ENCODE assay signal across 29 cellular contexts in genomic region chrX:131874300-131874699, GRCh38.
"Had no signal": no experiment of that assay in that cellular context is flagged by ENCODE, and none has a peak within 500 bp of the region (broad histone marks: within the 10 kb centered on the region; RNA-seq: fewer than 3 reads in every experiment).

No MANE protein-coding gene starts in this region.

- DNase-seq: naive thymus-derived CD8-positive, alpha-beta T cell; nephron progenitor cell; nucleus accumbens; pancreas; psoas muscle; right cardiac atrium; right lobe of liver; sigmoid colon; small intestine; stimulated activated CD4-positive, alpha-beta T cell treated with anti-CD3 and anti-CD28 coated beads, Interleukin-15, amount 100 ng/mL, for 24 hours; stimulated activated CD4-positive, alpha-beta T cell treated with anti-CD3 and anti-CD28 coated beads, Interleukin-2, amount 100 ng/mL, for 24 hours; stimulated activated CD4-positive, alpha-beta T cell treated with anti-CD3 and anti-CD28 coated beads, Interleukin-2, amount 100 ng/mL, for 48 hours; stimulated activated CD4-positive, alpha-beta T cell treated with anti-CD3 and anti-CD28 coated beads, Interleukin-4, amount 100 ng/mL, for 24 hours; stimulated activated naive B cell treated with anti-CD40 and anti-IgM and Interleukin-4, amounts not matched to agents 10 μg/mL and 1 μg/mL and 100 μg/mL, for 72 hours; stimulated activated naive CD8-positive, alpha-beta T cell treated with anti-CD3 and anti-CD28 coated beads, Interleukin-15, amount 100 ng/mL, for 72 hours; stimulated activated naive CD8-positive, alpha-beta T cell treated with anti-CD3 and anti-CD28 coated beads, Interleukin-15, Interleukin-2, amounts not matched to agents 100 U/mL and 50 U/mL, for 24 hours; substantia nigra; testis; tibial artery; transverse colon; upper lobe of right lung; uterus had no signal

- H3K36me3 Mint-ChIP-seq: naive thymus-derived CD8-positive, alpha-beta T cell; natural killer cell treated with Interleukin-12 subunit alpha and Interleukin-12 subunit beta and Interleukin-15 and Interleukin-18, amount 100 ng/mL, for 72 hours; stimulated activated effector memory CD8-positive, alpha-beta T cell treated with anti-CD3 and anti-CD28 coated beads, Interleukin-12 subunit alpha, Interleukin-12 subunit beta, amount 100 ng/mL, for 72 hours; stimulated activated naive B cell treated with anti-CD40 and anti-IgM and Interleukin-4, amounts not matched to agents 10 μg/mL and 1 μg/mL and 100 μg/mL, for 72 hours; type B pancreatic cell had no signal

- H3K9me3 ChIP-seq: neutrophil, pancreas, psoas muscle, right lobe of liver, sigmoid colon, suprapubic skin, testis, tibial artery, transverse colon, upper lobe of right lung, uterus had no signal

- H3K9me3 Mint-ChIP-seq: naive thymus-derived CD8-positive, alpha-beta T cell; natural killer cell treated with Interleukin-12 subunit alpha and Interleukin-12 subunit beta and Interleukin-15 and Interleukin-18, amount 100 ng/mL, for 72 hours; nephron progenitor cell; neural crest cell; stimulated activated effector memory CD8-positive, alpha-beta T cell treated with anti-CD3 and anti-CD28 coated beads, Interleukin-12 subunit alpha, Interleukin-12 subunit beta, amount 100 ng/mL, for 72 hours; stimulated activated naive CD8-positive, alpha-beta T cell treated with anti-CD3 and anti-CD28 coated beads, Interleukin-15, amount 100 ng/mL, for 72 hours; type B pancreatic cell had no signal

- H3K36me3 ChIP-seq: neutrophil, pancreas, right lobe of liver, sigmoid colon, suprapubic skin, tibial artery, transverse colon, upper lobe of right lung, uterus had no signal

- H3K27me3 Mint-ChIP-seq: naive thymus-derived CD8-positive, alpha-beta T cell; progenitor cell of endocrine pancreas; stimulated activated naive CD8-positive, alpha-beta T cell treated with anti-CD3 and anti-CD28 coated beads, Interleukin-15, amount 100 ng/mL, for 72 hours; type B pancreatic cell had no signal

- H3K4me1 Mint-ChIP-seq: naive thymus-derived CD8-positive, alpha-beta T cell; nephron progenitor cell; neural crest cell; stimulated activated effector memory CD8-positive, alpha-beta T cell treated with anti-CD3 and anti-CD28 coated beads, Interleukin-12 subunit alpha, Interleukin-12 subunit beta, amount 100 ng/mL, for 72 hours; stimulated activated naive B cell treated with anti-CD40 and anti-IgM and Interleukin-4, amounts not matched to agents 10 μg/mL and 1 μg/mL and 100 μg/mL, for 72 hours; stimulated activated naive CD8-positive, alpha-beta T cell treated with anti-CD3 and anti-CD28 coated beads, Interleukin-15, amount 100 ng/mL, for 72 hours had no signal

- H3K27ac Mint-ChIP-seq: naive thymus-derived CD8-positive, alpha-beta T cell; natural killer cell treated with Interleukin-12 subunit alpha and Interleukin-12 subunit beta and Interleukin-15 and Interleukin-18, amount 100 ng/mL, for 72 hours; nephron progenitor cell; progenitor cell of endocrine pancreas; stimulated activated effector memory CD8-positive, alpha-beta T cell treated with anti-CD3 and anti-CD28 coated beads, Interleukin-12 subunit alpha, Interleukin-12 subunit beta, amount 100 ng/mL, for 72 hours; stimulated activated naive B cell treated with anti-CD40 and anti-IgM and Interleukin-4, amounts not matched to agents 10 μg/mL and 1 μg/mL and 100 μg/mL, for 72 hours; stimulated activated naive CD8-positive, alpha-beta T cell treated with anti-CD3 and anti-CD28 coated beads, Interleukin-15, amount 100 ng/mL, for 72 hours; type B pancreatic cell had no signal

- H3K4me1 ChIP-seq: pancreas, psoas muscle, right lobe of liver, sigmoid colon, suprapubic skin, testis, tibial artery, transverse colon, upper lobe of right lung, uterus had no signal

- H3K27me3 ChIP-seq: neutrophil, right lobe of liver, sigmoid colon, suprapubic skin, testis, tibial artery, transverse colon, upper lobe of right lung had no signal

- H3K27ac ChIP-seq: neutrophil, pancreas, psoas muscle, right lobe of liver, sigmoid colon, suprapubic skin, testis, tibial artery, transverse colon, upper lobe of right lung, uterus had no signal

- H3K4me3 Mint-ChIP-seq: naive thymus-derived CD8-positive, alpha-beta T cell; natural killer cell treated with Interleukin-12 subunit alpha and Interleukin-12 subunit beta and Interleukin-15 and Interleukin-18, amount 100 ng/mL, for 72 hours; nephron progenitor cell; neural crest cell; stimulated activated effector memory CD8-positive, alpha-beta T cell treated with anti-CD3 and anti-CD28 coated beads, Interleukin-12 subunit alpha, Interleukin-12 subunit beta, amount 100 ng/mL, for 72 hours; stimulated activated naive B cell treated with anti-CD40 and anti-IgM and Interleukin-4, amounts not matched to agents 10 μg/mL and 1 μg/mL and 100 μg/mL, for 72 hours; stimulated activated naive CD8-positive, alpha-beta T cell treated with anti-CD3 and anti-CD28 coated beads, Interleukin-15, amount 100 ng/mL, for 72 hours; type B pancreatic cell had no signal

- H3K4me3 ChIP-seq: pancreas, psoas muscle, right lobe of liver, sigmoid colon, suprapubic skin, testis, tibial artery, transverse colon, upper lobe of right lung, uterus had no signal

- ATAC-seq: naive thymus-derived CD8-positive, alpha-beta T cell; natural killer cell treated with Interleukin-12 subunit alpha and Interleukin-12 subunit beta and Interleukin-15 and Interleukin-18, amount 100 ng/mL, for 72 hours; pancreas; psoas muscle; right cardiac atrium; right lobe of liver; stimulated activated effector memory CD8-positive, alpha-beta T cell treated with anti-CD3 and anti-CD28 coated beads, Interleukin-12 subunit alpha, Interleukin-12 subunit beta, amount 100 ng/mL, for 72 hours; stimulated activated naive B cell treated with anti-CD40 and anti-IgM and Interleukin-4, amounts not matched to agents 10 μg/mL and 1 μg/mL and 100 μg/mL, for 72 hours; stimulated activated naive CD8-positive, alpha-beta T cell treated with anti-CD3 and anti-CD28 coated beads, Interleukin-15, amount 100 ng/mL, for 72 hours; stimulated activated naive CD8-positive, alpha-beta T cell treated with anti-CD3 and anti-CD28 coated beads, Interleukin-15, Interleukin-2, amounts not matched to agents 100 U/mL and 50 U/mL, for 24 hours; upper lobe of right lung had no signal
